40 cellular contexts compared by ENCODE assay signal in the genomic region with DNA sequence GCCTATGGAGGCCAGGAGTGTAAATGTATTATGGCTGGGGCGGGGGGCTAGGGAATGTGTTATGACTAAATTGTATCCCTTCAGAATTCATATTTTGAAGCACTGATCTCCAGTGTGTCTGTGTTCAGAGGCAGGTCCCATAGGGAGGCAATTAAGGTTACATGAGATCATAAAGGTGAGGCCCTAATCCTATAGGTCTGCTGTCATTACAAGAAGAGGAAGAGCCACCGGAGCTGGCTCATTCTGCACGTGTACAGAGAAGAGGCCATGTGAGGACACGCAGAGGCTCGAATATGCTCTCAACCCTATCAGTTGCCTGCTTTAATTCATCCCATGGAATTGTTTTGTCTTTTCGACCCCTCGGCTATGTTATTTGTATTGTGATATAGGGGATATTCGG.
"Had no signal": no experiment of that assay in that cellular context is flagged by ENCODE, and none has a peak within 500 bp of the region (broad histone marks: within the 10 kb centered on the region; RNA-seq: fewer than 3 reads in every experiment).

No MANE protein-coding gene starts in this region.

- ATAC-seq: activated CD8-positive, alpha-beta memory T cell treated with anti-CD3 and anti-CD28 coated beads, Interleukin-2, amount 10 ng/mL, durations not matched to agents 7 days and 5 days; activated T-cell treated with anti-CD3 and anti-CD28 coated beads, Interleukin-2, amount 50 U/mL, for 72 hours; activated T-helper 17 cell treated with anti-CD3 and anti-CD28 coated beads, Interleukin-2, amount 50 U/mL, for 72 hours; PC-3; Right ventricle myocardium inferior; SK-N-SH treated with all-trans-retinoic acid at 6 μM for 48 hours had no signal

- H3K27ac ChIP-seq: cardiac muscle cell, RWPE1, VCaP had no signal

- DNase-seq: activated CD4-positive, alpha-beta memory T cell treated with anti-CD3 and anti-CD28 coated beads, Interleukin-2, amount 10 ng/mL, durations not matched to agents 7 days and 5 days; activated CD4-positive, alpha-beta T cell treated with anti-CD3 and anti-CD28 coated beads for 1 hour; activated CD4-positive, alpha-beta T cell treated with anti-CD3 and anti-CD28 coated beads for 48 hours; activated CD4-positive, CD25-positive, alpha-beta regulatory T cell; activated CD8-positive, alpha-beta memory T cell treated with anti-CD3 and anti-CD28 coated beads for 24 hours; activated CD8-positive, alpha-beta memory T cell treated with anti-CD3 and anti-CD28 coated beads, Interleukin-2, amount 10 ng/mL, durations not matched to agents 7 days and 5 days; activated CD8-positive, alpha-beta memory T cell treated with anti-CD3 and anti-CD28 coated beads, Interleukin-2, amount 50 U/mL, for 48 hours; activated effector memory CD4-positive, alpha-beta T cell treated with anti-CD3 and anti-CD28 coated beads, Interleukin-2, amount 50 U/mL, for 16 hours; activated naive CD4-positive, alpha-beta T cell; activated naive CD4-positive, alpha-beta T cell treated with anti-CD3 and anti-CD28 coated beads, Interleukin-2, amount 50 U/mL, for 16 hours; activated naive CD8-positive, alpha-beta T cell treated with anti-CD3 and anti-CD28 coated beads for 36 hours; activated T-cell treated with anti-CD3 and anti-CD28 coated beads, Interleukin-2, amount 50 U/mL, for 1 hour; activated T-cell treated with anti-CD3 and anti-CD28 coated beads, Interleukin-2, amount 50 U/mL, for 72 hours; amniotic stem cell; aorta; IMR-90; Kasumi-1; KG1; MG63; NCI-H1048; NCI-H1105 treated with DMSO at 0.1 percent for 48 hours; NCI-H1436; NCI-H1694; NCI-H2029; NCI-H2107; NCI-H510A; NCI-H526; NCI-H774; PC-3; SIG-M5; SW 1271; T-helper 1 cell; T-helper 2 cell; T-helper 9 cell had no signal

- H3K27me3 ChIP-seq: cardiac muscle cell, MG63 had no signal

- H3K36me3 ChIP-seq: cardiac muscle cell had no signal

- H3K9me3 ChIP-seq: MG63 had no signal

- H3K4me3 ChIP-seq: cardiac muscle cell, MG63 had no signal
